In genomic region chr15:63576441-63576840, GRCh38 we compare ENCODE assay signal across 1 cellular context.
TF ChIP-seq lines count a peak whose summit lies in the region.

No MANE protein-coding gene starts in this region.

TF ChIP-seq in endothelial cell of umbilical vein, 7 proteins besides CTCF, POLR2A, EP300 and RAD21 (continued from another document):
- no peak for TF ChIP-seq EZH2 (IDR thresholded peaks at IDR 0.05; ENCODE audit: borderline replicate concordance, low read depth, low read length, severe bottlenecking)
TF ChIP-seq in endothelial cell of umbilical vein: peak in this region for 0.
